11 cellular contexts compared by ENCODE assay signal in genomic region chr18:6479699-6480098, GRCh38.
"Had no signal": no experiment of that assay in that cellular context is flagged by ENCODE, and none has a peak within 500 bp of the region (broad histone marks: within the 10 kb centered on the region; RNA-seq: fewer than 3 reads in every experiment).

No MANE protein-coding gene starts in this region.

- ATAC-seq: GM23338, HCT116 had no signal

- H3K9ac ChIP-seq: GM23248 had no signal

- H3K4me3 ChIP-seq: GM23248, GM23338, HAP-1 had no signal

- FAIRE-seq: H1, H54 had no signal

- H3K9me3 ChIP-seq: HAP-1 had no signal

- H3K4me2 ChIP-seq: GM23338 had no signal

- H2AFZ ChIP-seq: GM23248, GM23338 had no signal

- H3K36me3 ChIP-seq: HAP-1 had no signal

- DNase-seq: GM23248, GOT3, H7, H9, HCEC 1CT, HFFc6 had no signal

- H3K4me1 ChIP-seq: HAP-1 had no signal

- H3K27ac ChIP-seq: GM23248 had no signal
